ENCODE assay signal across 2 cellular contexts in genomic region chr17:65068391-65068790, GRCh38.
A peak's percentile ranks its signal among the peaks of the same experiment; 100 is the strongest.
TF ChIP-seq lines count a peak whose summit lies in the region.

No MANE protein-coding gene starts in this region.

TF ChIP-seq in HEK293, 187 proteins besides CTCF, POLR2A, EP300 and RAD21:
- TF ChIP-seq ZNF366 (tag by site-specific recombination; conservative IDR thresholded peaks at IDR 0.05), result peak; percentile 85
- TF ChIP-seq PRDM1 (tag by site-specific recombination; IDR thresholded peaks at IDR 0.05), result peak; percentile 88
TF ChIP-seq in HEK293: peak in this region for 2; not testable (repeated sequence) for 185.

TF ChIP-seq in K562, 482 proteins besides CTCF, POLR2A, EP300 and RAD21:
- TF ChIP-seq PHB2 (IDR thresholded peaks at IDR 0.05; ENCODE audit: low read depth), result 0 out of 2 replicates have a peak, but pooled peaks have one; percentile 23
- TF ChIP-seq MCM7 (IDR thresholded peaks at IDR 0.05), result 0 out of 4 replicates have a peak, but pooled peaks of 1 of the 2 experiments have one; percentile 76
- peak; percentile 17 for TF ChIP-seq ZNF280A (IDR thresholded peaks at IDR 0.05; ENCODE audit: low read depth, partially characterized antibody)
- TF ChIP-seq NKRF (IDR thresholded peaks at IDR 0.05; ENCODE audit: borderline replicate concordance), result 0 out of 2 replicates have a peak, but pooled peaks have one; percentile 24
- TF ChIP-seq ARHGAP35 (IDR thresholded peaks at IDR 0.05; ENCODE audit: partially characterized antibody), result peak; percentile 32
- peak; percentile 35; the same call in 1 of the 2 replicates for TF ChIP-seq EHMT2 (IDR thresholded peaks at IDR 0.05)
- 0 out of 4 replicates have a peak, but pooled peaks of 1 of the 2 experiments have one; percentile 54 for TF ChIP-seq BCLAF1 (IDR thresholded peaks at IDR 0.05; ENCODE audit: borderline replicate concordance in 1 of 2, control insufficient read depth in 1 of 2, low read depth in 2 of 2, low read length in 1 of 2)
- peak; percentile 67 for TF ChIP-seq ZNF512 (tag; IDR thresholded peaks at IDR 0.05)
- 0 out of 2 replicates have a peak, but pooled peaks have one; percentile 30 for TF ChIP-seq GATAD2A (IDR thresholded peaks at IDR 0.05)
